Comparison of ENCODE assay signal across 7 cellular contexts in genomic region chr13:24618219-24618955, GRCh38.
DNase-seq lines count a peak whose midpoint lies in the region; ATAC-seq and TF ChIP-seq lines count a peak whose summit lies in the region.

No MANE protein-coding gene starts in this region.

- no peak for TF ChIP-seq POLR2A in IMR-90 (IDR thresholded peaks at IDR 0.05; ENCODE audit: low read depth, low read length)

- no peak overlapping the region for H2BK15ac ChIP-seq in IMR-90 (ENCODE audit: low read depth, low read length)

- TF ChIP-seq CTCF in IMR-90 (conservative IDR thresholded peaks at IDR 0.05; ENCODE audit: low read depth, low read length) (no peak), omental fat pad (IDR thresholded peaks at IDR 0.05) (no peak)

- no peak overlapping the region for H2BK20ac ChIP-seq in IMR-90 (ENCODE audit: low read depth, low read length)

- no peaks in the 10 kb centered on the region; the same call in 1 of the 2 replicates for H3K27me3 ChIP-seq in IMR-90 (ENCODE audit: control insufficient read depth, insufficient read depth, low read length)

- no peak overlapping the region for H2BK120ac ChIP-seq in IMR-90 (ENCODE audit: low read depth, low read length)

- no peak overlapping the region for H3K27ac ChIP-seq in IMR-90 (ENCODE audit: insufficient read depth, low read length)

- no peaks in the 10 kb centered on the region for H3K79me1 ChIP-seq in IMR-90 (ENCODE audit: low read depth in 1 of 2, low read length in 2 of 2)

- H3K56ac ChIP-seq in IMR-90 (ENCODE audit: extremely low read depth, insufficient read depth, low read length): no peak overlapping the region

- DNase-seq in IMR-90 (no peak), omental fat pad (ENCODE audit: low spot score) (no peak), occipital lobe (lab: John Stamatoyannopoulos, UW) (no peak), NCI-H1092 treated with DMSO at 0.1 percent for 48 hours (lab: John Stamatoyannopoulos, UW) (no peak)
- peak; percentile 97 for DNase-seq in activated CD8-positive, alpha-beta memory T cell treated with anti-CD3 and anti-CD28 coated beads, Interleukin-2, amount 10 ng/mL, durations not matched to agents 7 days and 5 days
- peak in 9 of 10 donors; percentile 29 to 78 (median 63) for DNase-seq in naive thymus-derived CD8-positive, alpha-beta T cell

- intact Hi-C loops in IMR-90 (cut with micrococcal nuclease): no loop called here

- no peaks in the 10 kb centered on the region for H3K9me3 Mint-ChIP-seq in activated CD8-positive, alpha-beta memory T cell treated with anti-CD3 and anti-CD28 coated beads, Interleukin-2, amount 10 ng/mL, durations not matched to agents 7 days and 5 days (ENCODE audit: low read depth)
- H3K9me3 Mint-ChIP-seq in naive thymus-derived CD8-positive, alpha-beta T cell: no peaks in the 10 kb centered on the region

- no peak overlapping the region for H2AK9ac ChIP-seq in IMR-90 (replicated peaks; ENCODE audit: low read depth, low read length, poor library complexity)

- dilution Hi-C loops in IMR-90 (cut with HindIII; ENCODE audit: low sequenced_read_pairs, unreplicated experiment): no loop called here

- ATAC-seq in GM19468 (IDR thresholded peaks at IDR 0.05; ENCODE audit: extremely low read depth, unreplicated experiment): peak; percentile 66
- ATAC-seq in IMR-90 (ENCODE audit: low read depth): no peak
- peak; percentile 91 for ATAC-seq in activated CD8-positive, alpha-beta memory T cell treated with anti-CD3 and anti-CD28 coated beads, Interleukin-2, amount 10 ng/mL, durations not matched to agents 7 days and 5 days
- peak; percentile 87 to 90 for ATAC-seq in naive thymus-derived CD8-positive, alpha-beta T cell
- ATAC-seq in omental fat pad (ENCODE audit: low FRiP score): no peak

- POLR2A ChIA-PET in IMR-90 (lab: Charles Lee; ENCODE audit: unreplicated experiment): no interaction called here
- POLR2A ChIA-PET in naive thymus-derived CD8-positive, alpha-beta T cell (lab: Charles Lee): interaction anchor here (0.6 to 1.6 kb wide), 5 partner anchors 9 to 62 kb away, joined by 3 to 10 read pairs (median 5); partner anchors contain the start of gene ATP12A

- no peak overlapping the region for H3K9ac ChIP-seq in IMR-90 (ENCODE audit: low read depth, low read length)

- H3K4me3 ChIP-seq in IMR-90 (ENCODE audit: insufficient read depth, low read depth, low read length): no peak overlapping the region

- no peaks in the 10 kb centered on the region for H3K27me3 Mint-ChIP-seq in activated CD8-positive, alpha-beta memory T cell treated with anti-CD3 and anti-CD28 coated beads, Interleukin-2, amount 10 ng/mL, durations not matched to agents 7 days and 5 days
- H3K27me3 Mint-ChIP-seq in naive thymus-derived CD8-positive, alpha-beta T cell: no peaks in the 10 kb centered on the region

- no peak overlapping the region for H3K4me2 ChIP-seq in IMR-90 (ENCODE audit: low read depth, low read length)

- H4K8ac ChIP-seq in IMR-90 (ENCODE audit: low read depth in 2 of 2, low read length in 2 of 2): no peak overlapping the region

- H3K18ac ChIP-seq in IMR-90 (ENCODE audit: low read depth, low read length): no peak overlapping the region

- no peak overlapping the region for H3K4ac ChIP-seq in IMR-90 (ENCODE audit: low read depth, low read length)

- no peak overlapping the region for H3K14ac ChIP-seq in IMR-90 (replicated peaks; ENCODE audit: low read depth, low read length)

- WGBS in IMR-90 (ENCODE audit: extremely low coverage in 2 of 2, insufficient read length in 1 of 2), 2 experiments: 85% methylated on average over 2 of the region's 14 CpGs; no CpG with 5 or more reads in 1 of the 2 experiments

- H3K23ac ChIP-seq in IMR-90 (ENCODE audit: low read depth, low read length): no peak overlapping the region

- CTCF ChIA-PET in IMR-90 (lab: Yijun Ruan, JAX): no interaction called here
- CTCF ChIA-PET in activated CD8-positive, alpha-beta memory T cell treated with anti-CD3 and anti-CD28 coated beads, Interleukin-2, amount 10 ng/mL, durations not matched to agents 7 days and 5 days (lab: Charles Lee): interaction anchor here (1.0 to 1.9 kb wide), 5 partner anchors 8 to 75 kb away, joined by 3 to 12 read pairs (median 8); no protein-coding TSS in a partner anchor

- peak overlapping the region; percentile 8 for H2AFZ ChIP-seq in IMR-90 (replicated peaks; ENCODE audit: low read length, poor library complexity)

- H2BK5ac ChIP-seq in IMR-90 (ENCODE audit: low read depth, low read length, poor library complexity, severe bottlenecking): no peak overlapping the region

- no peak overlapping the region for H4K91ac ChIP-seq in IMR-90 (ENCODE audit: insufficient read depth, low read depth, low read length)

- H3K4me1 Mint-ChIP-seq in activated CD8-positive, alpha-beta memory T cell treated with anti-CD3 and anti-CD28 coated beads, Interleukin-2, amount 10 ng/mL, durations not matched to agents 7 days and 5 days: peaks cover 67% of the 10 kb centered on the region
- peaks cover 23 to 41% (median 33%) of the 10 kb centered on the region in 4 donors for H3K4me1 Mint-ChIP-seq in naive thymus-derived CD8-positive, alpha-beta T cell

- H4K5ac ChIP-seq in IMR-90 (ENCODE audit: low read depth, low read length): no peak overlapping the region

- in situ Hi-C loops in IMR-90 (cut with MboI; ENCODE audit: low sequenced_read_pairs): no loop called here

- H3K4me1 ChIP-seq in IMR-90 (ENCODE audit: control insufficient read depth, insufficient read depth, low read length): no peaks in the 10 kb centered on the region

- BruUV-seq in IMR-90 (replicated peaks; lab: Mats Ljungman, UMichigan): no TSS peak

- H3K36me3 ChIP-seq in IMR-90 (ENCODE audit: control insufficient read depth, insufficient read depth, low read length): no peaks in the 10 kb centered on the region

- H4K20me1 ChIP-seq in IMR-90 (ENCODE audit: insufficient read depth, low read length): no peaks in the 10 kb centered on the region

- peak overlapping the region; percentile 98 for H3K27ac Mint-ChIP-seq in activated CD8-positive, alpha-beta memory T cell treated with anti-CD3 and anti-CD28 coated beads, Interleukin-2, amount 10 ng/mL, durations not matched to agents 7 days and 5 days
- peak overlapping the region; percentile 72 to 97 (median 94) for H3K27ac Mint-ChIP-seq in naive thymus-derived CD8-positive, alpha-beta T cell

- peaks cover 12% of the 10 kb centered on the region for H3K36me3 Mint-ChIP-seq in activated CD8-positive, alpha-beta memory T cell treated with anti-CD3 and anti-CD28 coated beads, Interleukin-2, amount 10 ng/mL, durations not matched to agents 7 days and 5 days
- H3K36me3 Mint-ChIP-seq in naive thymus-derived CD8-positive, alpha-beta T cell: no peaks in the 10 kb centered on the region

- H2AK5ac ChIP-seq in IMR-90 (ENCODE audit: low read depth, low read length): no peak overlapping the region

- H3K9me1 ChIP-seq in IMR-90 (ENCODE audit: insufficient read depth, low read length): no peaks in the 10 kb centered on the region

- peak overlapping the region; percentile 43 for H3K4me3 Mint-ChIP-seq in activated CD8-positive, alpha-beta memory T cell treated with anti-CD3 and anti-CD28 coated beads, Interleukin-2, amount 10 ng/mL, durations not matched to agents 7 days and 5 days
- H3K4me3 Mint-ChIP-seq in naive thymus-derived CD8-positive, alpha-beta T cell: peak overlapping the region in 9 of 10 donors; percentile 2 to 80 (median 43)

- no peak for TF ChIP-seq RAD21 in IMR-90 (IDR thresholded peaks at IDR 0.05; ENCODE audit: low read length)

- no peaks in the 10 kb centered on the region; the same call in 1 of the 2 replicates for H3K9me3 ChIP-seq in IMR-90 (ENCODE audit: control insufficient read depth, insufficient read depth, low read length)

TF ChIP-seq in IMR-90, 13 proteins besides CTCF, POLR2A, EP300 and RAD21:
- TF ChIP-seq BHLHE40 (IDR thresholded peaks at IDR 0.05; ENCODE audit: low read depth, low read length) (peak; percentile 25; the same call in 1 of the 2 replicates), RFX5 (IDR thresholded peaks at IDR 0.05; ENCODE audit: low read depth, low read length) (no peak), CHD1 (IDR thresholded peaks at IDR 0.05; ENCODE audit: low read depth, low read length) (no peak)

Comparison
In these comparisons a context has a peak if more than half of its experiments do, and no peak if none do; other contexts are left out.
1. ATAC-seq: peak in GM19468 (single experiment), activated CD8-positive, alpha-beta memory T cell treated with anti-CD3 and anti-CD28 coated beads, Interleukin-2, amount 10 ng/mL, durations not matched to agents 7 days and 5 days (single experiment) and naive thymus-derived CD8-positive, alpha-beta T cell (2 of 2); none in IMR-90 (single experiment) and omental fat pad (single experiment).
2. DNase-seq: peak in activated CD8-positive, alpha-beta memory T cell treated with anti-CD3 and anti-CD28 coated beads, Interleukin-2, amount 10 ng/mL, durations not matched to agents 7 days and 5 days (single experiment) and naive thymus-derived CD8-positive, alpha-beta T cell (9 of 10); none in IMR-90 (single experiment), omental fat pad (single experiment), occipital lobe (single experiment) and NCI-H1092 treated with DMSO at 0.1 percent for 48 hours (single experiment).